1 cellular context compared by ENCODE assay signal in the genomic region with DNA sequence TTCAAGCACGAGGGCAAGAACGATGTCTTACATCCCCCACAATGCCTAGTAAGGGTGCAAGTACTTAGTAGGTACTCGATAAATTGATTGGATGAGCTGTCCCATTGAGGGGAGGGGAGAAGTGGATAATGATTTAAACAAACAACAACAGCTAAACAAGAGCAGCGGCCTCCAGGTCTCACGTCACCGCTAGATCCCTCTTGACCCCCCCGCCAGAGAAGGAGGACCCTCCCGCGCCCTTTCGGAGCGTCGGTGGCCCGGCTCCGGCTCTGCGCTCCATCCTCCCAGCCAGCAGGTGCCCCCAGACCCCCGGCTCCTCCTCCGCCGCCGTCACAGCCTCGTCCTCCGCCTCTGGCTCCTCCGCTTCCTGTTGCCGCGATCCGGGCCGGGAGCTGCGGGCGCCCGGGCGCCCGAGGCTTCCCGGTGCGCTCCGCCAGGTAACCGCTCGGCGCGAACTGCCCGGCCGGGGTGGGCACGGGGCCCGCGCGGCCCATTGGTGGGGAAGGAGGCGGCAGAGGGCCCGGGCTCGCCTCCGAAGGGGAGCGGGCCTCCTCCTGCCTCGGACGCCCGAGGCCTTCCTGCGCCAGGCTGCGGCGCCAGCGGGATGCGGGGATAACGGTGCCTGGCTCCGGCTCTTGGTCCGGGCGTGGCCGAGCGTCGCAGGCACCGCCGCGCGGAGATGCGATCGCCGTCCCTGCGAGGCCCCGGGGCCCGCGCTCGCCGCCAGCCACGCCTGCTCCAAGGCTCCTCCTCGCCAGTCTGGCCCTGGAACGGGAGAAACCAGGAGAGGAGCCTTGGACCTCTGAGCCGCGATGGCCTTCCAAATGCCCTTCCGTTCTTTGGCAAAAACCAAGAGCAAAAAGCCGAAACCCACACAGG.
TF ChIP-seq lines count a peak whose summit lies in the region.

A gene (plus strand): TSS at position 368 of the 879 bp plus-strand sequence. CDS start 2,143 bp downstream, outside the sequence.

TF ChIP-seq in endothelial cell of umbilical vein, 7 proteins besides CTCF, POLR2A, EP300 and RAD21:
- TF ChIP-seq EZH2 (IDR thresholded peaks at IDR 0.05; ENCODE audit: borderline replicate concordance, low read depth, low read length, severe bottlenecking) (no peak), GATA2 (IDR thresholded peaks at IDR 0.05; ENCODE audit: insufficient read depth, insufficient read length, low read depth, low read length) (no peak), POLR2AphosphoS5 (IDR thresholded peaks at IDR 0.05; ENCODE audit: insufficient read depth, low read depth, low read length) (peak; percentile 72), FOS (IDR thresholded peaks at IDR 0.05; ENCODE audit: borderline replicate concordance, insufficient read depth, low read length) (no peak)
